10 cellular contexts compared by ENCODE assay signal in the genomic region with DNA sequence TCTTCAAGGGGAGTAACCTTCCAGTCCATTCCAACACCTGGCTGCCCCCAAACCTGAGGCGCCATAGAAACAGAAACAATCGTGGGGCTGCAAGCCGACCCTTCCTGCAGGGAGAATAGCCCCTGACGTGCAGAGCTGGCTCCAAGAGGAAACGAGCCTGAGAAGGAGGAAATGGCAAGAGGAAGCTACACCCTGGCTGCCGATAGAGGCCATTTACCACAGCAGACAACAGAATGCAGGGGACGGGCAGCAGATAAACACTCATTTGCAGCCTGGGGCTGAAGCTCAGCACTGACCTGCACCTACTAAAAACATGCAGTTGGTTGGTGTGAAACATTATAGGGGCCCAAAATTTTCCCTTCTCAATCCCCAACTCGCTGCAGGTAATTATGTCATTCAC. TPM values are rescaled to one million over a fixed set of nuclear protein-coding genes. Genes with fewer than 3 reads are reported as not detected.
A peak's percentile ranks its signal among the peaks of the same experiment; 100 is the strongest.
DNase-seq lines count a peak whose midpoint lies in the region; ATAC-seq, FAIRE-seq and TF ChIP-seq lines count a peak whose summit lies in the region.
"Had no signal": no experiment of that assay in that cellular context is flagged by ENCODE, and none has a peak within 500 bp of the region (broad histone marks: within the 10 kb centered on the region; RNA-seq: fewer than 3 reads in every experiment).

No MANE protein-coding gene starts in this region.

- H3K4me3 ChIP-seq in OCI-LY1 (ENCODE audit: low read depth, low read length, poor library complexity, severe bottlenecking) (no peak overlapping the region), esophagus squamous epithelium (peak overlapping the region in 1 of 4 donors; percentile 8), coronary artery (no peak overlapping the region)

- no peak for TF ChIP-seq CTCF in OCI-LY1 (IDR thresholded peaks at IDR 0.05; ENCODE audit: low read length)
- TF ChIP-seq CTCF in esophagus squamous epithelium (IDR thresholded peaks at IDR 0.05): no peak
- no peak for TF ChIP-seq CTCF in coronary artery (IDR thresholded peaks at IDR 0.05)

- peak; percentile 75 for FAIRE-seq in GM12891 (lab: Jason Lieb, UNC)

- H3K9me2 ChIP-seq in OCI-LY1 (ENCODE audit: low read depth, low read length): no peaks in the 10 kb centered on the region

- peak overlapping the region; percentile 40 for H3K4me2 ChIP-seq in OCI-LY1 (ENCODE audit: low read length)

- no peak for ATAC-seq in GM21737 (IDR thresholded peaks at IDR 0.05; ENCODE audit: unreplicated experiment)
- ATAC-seq in GM21528 (IDR thresholded peaks at IDR 0.05; ENCODE audit: low FRiP score, unreplicated experiment): no peak

- H2AFZ ChIP-seq in OCI-LY1 (ENCODE audit: low read length): no peak overlapping the region

- no peaks in the 10 kb centered on the region for H3K79me2 ChIP-seq in OCI-LY1 (ENCODE audit: insufficient read depth, low read length)

- H3F3A ChIP-seq in OCI-LY1 (ENCODE audit: insufficient read depth, low read length): no peaks in the 10 kb centered on the region

- H3K4me1 ChIP-seq in OCI-LY1 (ENCODE audit: insufficient read depth, low read length, severe bottlenecking) (peaks cover 65% of the 10 kb centered on the region), esophagus squamous epithelium (peaks cover 0 to 64% (median 5%) of the 10 kb centered on the region in 3 donors)

- H3K9me3 ChIP-seq in OCI-LY1 (ENCODE audit: low read length) (no peaks in the 10 kb centered on the region), esophagus squamous epithelium (no peaks in the 10 kb centered on the region)

- H3K27ac ChIP-seq in OCI-LY1 (ENCODE audit: low read depth, low read length, poor library complexity, severe bottlenecking) (peak overlapping the region; percentile 60), esophagus squamous epithelium (peak overlapping the region in 3 of 4 donors; percentile 32 to 62 (median 54)), coronary artery (peak overlapping the region in 1 of 2 donors; percentile 52)

- no peaks in the 10 kb centered on the region for H4K20me1 ChIP-seq in OCI-LY1 (ENCODE audit: insufficient read depth, low read length)

- peak overlapping the region; percentile 16; the same call in 1 of the 2 replicates for H3K9ac ChIP-seq in OCI-LY1 (ENCODE audit: low read length)

- DNase-seq in GM12891 (ENCODE audit: insufficient read length, low spot score) (no peak), esophagus squamous epithelium (lab: John Stamatoyannopoulos, UW) (no peak), pons (ENCODE audit: low spot score) (peak; percentile 58), putamen (ENCODE audit: low spot score) (no peak), coronary artery (ENCODE audit: low spot score) (no peak)

- 33 to 40% methylated on average over 7 to 8 of the region's 8 CpGs for WGBS in esophagus squamous epithelium, 2 donors

- intact Hi-C loops in esophagus squamous epithelium (cut with DNase I): loop anchor here (10.0 kb wide), 1 partner anchor 52 kb away; no protein-coding TSS in a partner anchor

- no peaks in the 10 kb centered on the region for H3K36me3 ChIP-seq in OCI-LY1 (ENCODE audit: insufficient read depth, low read length)
- H3K36me3 ChIP-seq in esophagus squamous epithelium: peaks cover 0 to 6% (median 0%) of the 10 kb centered on the region in 3 donors

- no peak for TF ChIP-seq POLR2A in GM12891 (IDR thresholded peaks at IDR 0.05; ENCODE audit: low read depth, low read length)
- no peak for TF ChIP-seq POLR2A in esophagus squamous epithelium (IDR thresholded peaks at IDR 0.05)

- H3K27me3 ChIP-seq in OCI-LY1 (ENCODE audit: insufficient read depth, low read length): peaks cover 4% of the 10 kb centered on the region; the same call in 1 of the 2 replicates
- H3K27me3 ChIP-seq in esophagus squamous epithelium: peaks cover 0 to 12% (median 0%) of the 10 kb centered on the region in 4 donors

TF ChIP-seq in GM12891, 5 proteins besides CTCF, POLR2A, EP300 and RAD21:
- TF ChIP-seq SPI1 (IDR thresholded peaks at IDR 0.05; ENCODE audit: low read depth, low read length) (peak; percentile 64), TAF1 (IDR thresholded peaks at IDR 0.05; ENCODE audit: low read depth, low read length) (no peak)
TF ChIP-seq in GM12891: peak in this region for 1.

RNA-seq across cellular contexts. Expression of a gene that starts 8.7 kb away (rescaled TPM):
- 0.17 TPM for polyA plus RNA-seq in GM12891 (2012; ENCODE audit: low read depth, missing spikeins)
- total RNA-seq in esophagus squamous epithelium: 1 to 10 TPM in 1 of 4 donors, under 1 TPM in 1, not detected in 2; 0.26 to 2.7 TPM
- total RNA-seq: MCF 10A; T-helper 1 cell treated with Interleukin-12 subunit alpha and Interleukin-12 subunit beta and Interleukin-4 antibody, amounts not matched to agents 30 ng/mL and 1 ng/mL, for 36 hours had no signal

RNA-seq across cellular contexts. Expression of a gene that starts 8.9 kb away (rescaled TPM):
- polyA plus RNA-seq in GM12891 (2012; ENCODE audit: low read depth, missing spikeins): 0.01 TPM
- 10 to 100 TPM in 1 of 4 donors, 1 to 10 TPM in 1, under 1 TPM in 2; 0.19 to 13.4 (median 4.1) TPM for total RNA-seq in esophagus squamous epithelium
- total RNA-seq: MCF 10A; T-helper 1 cell treated with Interleukin-12 subunit alpha and Interleukin-12 subunit beta and Interleukin-4 antibody, amounts not matched to agents 30 ng/mL and 1 ng/mL, for 36 hours had no signal
